ENCODE assay signal across 27 cellular contexts in the genomic region with DNA sequence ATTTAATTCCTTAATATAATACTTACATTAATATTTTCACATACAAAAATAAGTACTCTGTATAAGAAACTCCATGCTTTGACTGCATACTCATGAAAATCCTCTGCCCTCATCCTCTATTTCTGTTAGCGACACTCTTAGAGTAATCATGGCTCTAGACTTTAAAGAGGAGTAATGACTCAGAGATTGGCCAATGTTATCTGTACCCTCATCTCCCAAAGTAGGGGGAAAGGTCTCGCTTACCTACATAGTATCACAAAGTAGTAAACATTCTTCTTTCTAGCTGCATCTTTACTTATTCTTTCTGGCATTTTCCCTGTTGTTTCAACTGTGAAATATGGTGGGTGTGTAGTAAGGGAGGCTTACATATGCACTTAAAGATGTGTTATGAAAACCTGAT. TPM values are rescaled to one million over a fixed set of nuclear protein-coding genes. Genes with fewer than 3 reads are reported as not detected.
"Had no signal": no experiment of that assay in that cellular context is flagged by ENCODE, and none has a peak within 500 bp of the region (broad histone marks: within the 10 kb centered on the region; RNA-seq: fewer than 3 reads in every experiment).

No MANE protein-coding gene starts in this region.

- DNase-seq: stimulated activated CD4-positive, alpha-beta T cell treated with anti-CD3 and anti-CD28 coated beads, Interleukin-2, amount 100 ng/mL, for 48 hours; stimulated activated CD4-positive, alpha-beta T cell treated with anti-CD3 and anti-CD28 coated beads, Interleukin-4, amount 100 ng/mL, for 1 hour; stimulated activated CD4-positive, alpha-beta T cell treated with anti-CD3 and anti-CD28 coated beads, Interleukin-4, amount 100 ng/mL, for 24 hours; stimulated activated CD4-positive, alpha-beta T cell treated with anti-CD3 and anti-CD28 coated beads, Interleukin-4, amount 100 ng/mL, for 4 hours; stimulated activated CD8-positive, alpha-beta memory T cell treated with anti-CD3 and anti-CD28 coated beads, Interleukin-4, amount 100 ng/mL, for 48 hours; stimulated activated naive B cell treated with anti-CD40 and anti-IgM and Interleukin-4, amounts not matched to agents 10 μg/mL and 1 μg/mL and 100 μg/mL, for 72 hours; stimulated activated naive CD4-positive, alpha-beta T cell; stimulated activated naive CD4-positive, alpha-beta T cell treated with Interleukin-2 at 50 U/mL for 16 hours; stimulated activated naive CD8-positive, alpha-beta T cell treated with anti-CD3 and anti-CD28 coated beads, Interleukin-15, amount 100 ng/mL, for 72 hours; stimulated activated naive CD8-positive, alpha-beta T cell treated with anti-CD3 and anti-CD28 coated beads, Interleukin-15, Interleukin-2, amounts not matched to agents 100 U/mL and 50 U/mL, for 24 hours; stomach; substantia nigra; testis; thyroid gland; tibial artery; transverse colon; upper lobe of left lung; upper lobe of right lung; uterus had no signal

- H3K4me3 Mint-ChIP-seq: stimulated activated effector memory CD8-positive, alpha-beta T cell treated with anti-CD3 and anti-CD28 coated beads, Interleukin-12 subunit alpha, Interleukin-12 subunit beta, amount 100 ng/mL, for 72 hours; stimulated activated memory B cell treated with anti-CD40 and anti-IgM and Interleukin-4, amounts not matched to agents 10 μg/mL and 1 μg/mL and 100 μg/mL, for 72 hours; stimulated activated naive B cell treated with anti-CD40 and anti-IgM and Interleukin-4, amounts not matched to agents 10 μg/mL and 1 μg/mL and 100 μg/mL, for 72 hours; stimulated activated naive CD8-positive, alpha-beta T cell treated with anti-CD3 and anti-CD28 coated beads, Interleukin-15, amount 100 ng/mL, for 72 hours; stimulated activated naive CD8-positive, alpha-beta T cell treated with anti-CD3 and anti-CD28 coated beads, Interleukin-15, Interleukin-2, amounts not matched to agents 100 ng/mL and 50 ng/mL, for 24 hours; type B pancreatic cell had no signal

- H3K27ac ChIP-seq: stomach, suprapubic skin, testis, thoracic aorta, thyroid gland, tibial artery, tibial nerve, transverse colon, upper lobe of left lung, upper lobe of right lung, uterus, vagina had no signal

- ATAC-seq: stimulated activated effector memory CD8-positive, alpha-beta T cell treated with anti-CD3 and anti-CD28 coated beads, Interleukin-12 subunit alpha, Interleukin-12 subunit beta, amount 100 ng/mL, for 72 hours; stimulated activated memory B cell treated with anti-CD40 and anti-IgM and Interleukin-4, amounts not matched to agents 10 μg/mL and 1 μg/mL and 100 μg/mL, for 72 hours; stimulated activated naive B cell treated with anti-CD40 and anti-IgM and Interleukin-4, amounts not matched to agents 10 μg/mL and 1 μg/mL and 100 μg/mL, for 72 hours; stimulated activated naive CD8-positive, alpha-beta T cell treated with anti-CD3 and anti-CD28 coated beads, Interleukin-15, amount 100 ng/mL, for 72 hours; stimulated activated naive CD8-positive, alpha-beta T cell treated with anti-CD3 and anti-CD28 coated beads, Interleukin-15, Interleukin-2, amounts not matched to agents 100 U/mL and 50 U/mL, for 24 hours; upper lobe of right lung had no signal

- H3K4me1 Mint-ChIP-seq: stimulated activated effector memory CD8-positive, alpha-beta T cell treated with anti-CD3 and anti-CD28 coated beads, Interleukin-12 subunit alpha, Interleukin-12 subunit beta, amount 100 ng/mL, for 72 hours; stimulated activated memory B cell treated with anti-CD40 and anti-IgM and Interleukin-4, amounts not matched to agents 10 μg/mL and 1 μg/mL and 100 μg/mL, for 72 hours; stimulated activated naive B cell treated with anti-CD40 and anti-IgM and Interleukin-4, amounts not matched to agents 10 μg/mL and 1 μg/mL and 100 μg/mL, for 72 hours; stimulated activated naive CD8-positive, alpha-beta T cell treated with anti-CD3 and anti-CD28 coated beads, Interleukin-15, amount 100 ng/mL, for 72 hours had no signal

- H3K4me1 ChIP-seq: stomach, testis, thyroid gland, tibial artery, tibial nerve, transverse colon, upper lobe of left lung, upper lobe of right lung, uterus, vagina had no signal

- H3K9me3 Mint-ChIP-seq: stimulated activated naive B cell treated with anti-CD40 and anti-IgM and Interleukin-4, amounts not matched to agents 10 μg/mL and 1 μg/mL and 100 μg/mL, for 72 hours; type B pancreatic cell had no signal

- H3K27me3 ChIP-seq: stomach, suprapubic skin, testis, thyroid gland, tibial artery, tibial nerve, transverse colon, upper lobe of left lung, upper lobe of right lung, uterus, vagina had no signal

- H3K9me3 ChIP-seq: suprapubic skin, testis, thoracic aorta, tibial artery, transverse colon, upper lobe of left lung, upper lobe of right lung, uterus, vagina had no signal

- H3K27ac Mint-ChIP-seq: stimulated activated effector memory CD8-positive, alpha-beta T cell treated with anti-CD3 and anti-CD28 coated beads, Interleukin-12 subunit alpha, Interleukin-12 subunit beta, amount 100 ng/mL, for 72 hours; stimulated activated memory B cell treated with anti-CD40 and anti-IgM and Interleukin-4, amounts not matched to agents 10 μg/mL and 1 μg/mL and 100 μg/mL, for 72 hours; stimulated activated naive B cell treated with anti-CD40 and anti-IgM and Interleukin-4, amounts not matched to agents 10 μg/mL and 1 μg/mL and 100 μg/mL, for 72 hours; stimulated activated naive CD8-positive, alpha-beta T cell treated with anti-CD3 and anti-CD28 coated beads, Interleukin-15, amount 100 ng/mL, for 72 hours; stimulated activated naive CD8-positive, alpha-beta T cell treated with anti-CD3 and anti-CD28 coated beads, Interleukin-15, Interleukin-2, amounts not matched to agents 100 ng/mL and 50 ng/mL, for 24 hours; type B pancreatic cell had no signal

- H3K27me3 Mint-ChIP-seq: stimulated activated naive B cell treated with anti-CD40 and anti-IgM and Interleukin-4, amounts not matched to agents 10 μg/mL and 1 μg/mL and 100 μg/mL, for 72 hours; stimulated activated naive CD8-positive, alpha-beta T cell treated with anti-CD3 and anti-CD28 coated beads, Interleukin-15, amount 100 ng/mL, for 72 hours; type B pancreatic cell had no signal

- H3K36me3 Mint-ChIP-seq: stimulated activated effector memory CD8-positive, alpha-beta T cell treated with anti-CD3 and anti-CD28 coated beads, Interleukin-12 subunit alpha, Interleukin-12 subunit beta, amount 100 ng/mL, for 72 hours; stimulated activated memory B cell treated with anti-CD40 and anti-IgM and Interleukin-4, amounts not matched to agents 10 μg/mL and 1 μg/mL and 100 μg/mL, for 72 hours; stimulated activated naive B cell treated with anti-CD40 and anti-IgM and Interleukin-4, amounts not matched to agents 10 μg/mL and 1 μg/mL and 100 μg/mL, for 72 hours; type B pancreatic cell had no signal

- H3K4me3 ChIP-seq: stomach, suprapubic skin, testis, thoracic aorta, thyroid gland, tibial artery, tibial nerve, transverse colon, upper lobe of left lung, upper lobe of right lung, uterus, vagina had no signal

- H3K36me3 ChIP-seq: stomach, suprapubic skin, thoracic aorta, thyroid gland, tibial artery, tibial nerve, transverse colon, upper lobe of left lung, upper lobe of right lung, uterus, vagina had no signal

RNA-seq across cellular contexts. Expression of a gene that starts 29.8 kb away (rescaled TPM):
- total RNA-seq: thoracic aorta, transverse colon had no signal
